ENCODE assay signal across 23 cellular contexts in the genomic region with DNA sequence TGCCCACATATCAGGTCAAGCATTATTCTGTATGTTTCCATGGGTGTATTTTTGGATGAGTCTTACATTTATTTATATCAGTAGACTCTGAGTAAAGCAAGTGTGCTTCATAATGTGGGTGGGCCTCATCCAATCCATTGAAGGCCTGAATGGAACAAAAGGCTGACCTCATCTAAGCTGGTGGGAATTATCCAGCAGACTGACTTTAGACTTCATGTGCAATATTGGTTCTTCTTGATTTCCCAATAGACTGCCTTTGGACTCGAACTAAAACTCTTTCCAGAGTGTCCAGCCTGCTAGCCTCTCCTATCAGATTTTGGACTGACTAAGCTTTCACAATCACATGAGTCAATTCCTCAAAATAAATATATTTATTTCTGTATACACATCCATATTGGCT.
A peak's percentile ranks its signal among the peaks of the same experiment; 100 is the strongest.
DNase-seq lines count a peak whose midpoint lies in the region; ATAC-seq, FAIRE-seq and TF ChIP-seq lines count a peak whose summit lies in the region.
"Had no signal": no experiment of that assay in that cellular context is flagged by ENCODE, and none has a peak within 500 bp of the region (broad histone marks: within the 10 kb centered on the region; RNA-seq: fewer than 3 reads in every experiment).

No MANE protein-coding gene starts in this region.

- in situ Hi-C loops in HepG2 (cut with HindIII; ENCODE audit: extremely low pct_ligation_motif_present, low pct_unique_long_range_greater_than_20kb) = no loop called here

- CTCF ChIA-PET in HepG2 (lab: Yijun Ruan, JAX; ENCODE audit: low intra/inter-chr PET ratio, low total read pairs) = no interaction called here

- TF ChIP-seq POLR2A in HepG2 (IDR thresholded peaks at IDR 0.05; ENCODE audit: insufficient read depth in 1 of 2, low read depth in 2 of 2, low read length in 2 of 2) = no peak

- no peak overlapping the region for H3K4me2 ChIP-seq in HepG2 (ENCODE audit: low read depth, low read length)
- H3K4me2 ChIP-seq: BLaER1 treated with 17β-estradiol and CSF1 and Interleukin-3, amounts not matched to agents 10 nM and 100 nM; PC-9 had no signal

- no peaks in the 10 kb centered on the region for H3K27me3 ChIP-seq in left ventricle myocardium inferior (ENCODE audit: low read depth)
- H3K27me3 ChIP-seq in HepG2 (ENCODE audit: control insufficient read depth in 1 of 2, insufficient read depth in 2 of 2, low read length in 2 of 2) = no peaks in the 10 kb centered on the region
- H3K27me3 ChIP-seq: BLaER1 treated with 17β-estradiol and CSF1 and Interleukin-3, amounts not matched to agents 10 nM and 100 nM had no signal

- no peak overlapping the region for H3K9ac ChIP-seq in HepG2 (ENCODE audit: insufficient read depth, low read depth, low read length)
- H3K9ac ChIP-seq: BLaER1 treated with 17β-estradiol and CSF1 and Interleukin-3, amounts not matched to agents 10 nM and 100 nM had no signal

- POLR2A ChIA-PET in HepG2 (lab: Yijun Ruan, JAX) = no interaction called here

- H3K27ac ChIP-seq in left ventricle myocardium inferior (replicated peaks) = no peak overlapping the region
- H3K27ac ChIP-seq in HepG2 (ENCODE audit: extremely low read length, insufficient read depth, low read length) = no peak overlapping the region
- H3K27ac ChIP-seq: BLaER1 treated with 17β-estradiol and CSF1 and Interleukin-3, amounts not matched to agents 10 nM and 100 nM; PC-9 had no signal

- no peak overlapping the region for H2AFZ ChIP-seq in HepG2 (ENCODE audit: low read length)
- H2AFZ ChIP-seq: PC-9 had no signal

- no peak for TF ChIP-seq CTCF in left ventricle myocardium inferior (IDR thresholded peaks at IDR 0.05; ENCODE audit: borderline replicate concordance)
- no peak for TF ChIP-seq CTCF in HepG2 (CRISPR knock-in tag; IDR thresholded peaks at IDR 0.05)

- H3K36me3 ChIP-seq in left ventricle myocardium inferior (no peaks in the 10 kb centered on the region), HepG2 (replicated peaks in 1 of 2; ENCODE audit: control insufficient read depth in 1 of 2, insufficient read depth in 2 of 2, low read length in 2 of 2) (no peaks in the 10 kb centered on the region)
- H3K36me3 ChIP-seq: BLaER1 treated with 17β-estradiol and CSF1 and Interleukin-3, amounts not matched to agents 10 nM and 100 nM had no signal

- H3K4me3 ChIP-seq in left ventricle myocardium inferior (no peak overlapping the region), HepG2 (replicated peaks in 1 of 3; ENCODE audit: insufficient read depth in 1 of 3, low read depth in 2 of 3, low read length in 3 of 3) (no peak overlapping the region)
- H3K4me3 ChIP-seq: BLaER1 treated with 17β-estradiol and CSF1 and Interleukin-3, amounts not matched to agents 10 nM and 100 nM; GM12878; PC-9 had no signal

- FAIRE-seq in HepG2 (lab: Jason Lieb, UNC) = no peak
- FAIRE-seq: A204.1, GM12878, GM18507 had no signal

- H3K79me2 ChIP-seq in HepG2 (ENCODE audit: insufficient read depth, low read length) = no peaks in the 10 kb centered on the region

- no TSS peak for BruUV-seq in HepG2 (replicated peaks; lab: Mats Ljungman, UMichigan)

- ATAC-seq in left ventricle myocardium superior (peak; percentile 56), HepG2 (peak; percentile 61), GM21381 (IDR thresholded peaks at IDR 0.05; ENCODE audit: unreplicated experiment) (no peak), GM19023 (IDR thresholded peaks at IDR 0.05; ENCODE audit: unreplicated experiment) (no peak)
- no peak for ATAC-seq in activated naive CD4-positive, alpha-beta T cell treated with anti-CD3 and anti-CD28 coated beads, Interleukin-2, amount 50 U/mL, for 72 hours
- ATAC-seq: GM12878 had no signal

- 0% methylated on average over 1 of the region's 1 CpG for WGBS in HepG2 (ENCODE audit: low lambda C conversion rate)

- no peaks in the 10 kb centered on the region for H3K9me3 ChIP-seq in left ventricle myocardium inferior (replicated peaks)
- no peaks in the 10 kb centered on the region for H3K9me3 ChIP-seq in HepG2 (ENCODE audit: low read length)
- H3K9me3 ChIP-seq: BLaER1 treated with 17β-estradiol and CSF1 and Interleukin-3, amounts not matched to agents 10 nM and 100 nM had no signal

- H3K36me3 Mint-ChIP-seq in activated naive CD4-positive, alpha-beta T cell treated with anti-CD3 and anti-CD28 coated beads, Interleukin-2, amount 50 U/mL, for 72 hours = no peaks in the 10 kb centered on the region
- H3K36me3 Mint-ChIP-seq: CD8-positive, alpha-beta memory T cell; IgD-negative memory B cell had no signal

- no peak overlapping the region for H3K27ac Mint-ChIP-seq in activated naive CD4-positive, alpha-beta T cell treated with anti-CD3 and anti-CD28 coated beads, Interleukin-2, amount 50 U/mL, for 72 hours
- H3K27ac Mint-ChIP-seq: CD8-positive, alpha-beta memory T cell; IgD-negative memory B cell had no signal

- no peak for TF ChIP-seq RAD21 in HepG2 (CRISPR knock-in tag; IDR thresholded peaks at IDR 0.05)

- no peaks in the 10 kb centered on the region for H4K20me1 ChIP-seq in HepG2 (ENCODE audit: insufficient read depth, low read length)
- H4K20me1 ChIP-seq: BLaER1 treated with 17β-estradiol and CSF1 and Interleukin-3, amounts not matched to agents 10 nM and 100 nM had no signal

- H3K4me1 ChIP-seq in left ventricle myocardium inferior (no peaks in the 10 kb centered on the region), HepG2 (ENCODE audit: insufficient read depth, low read length) (no peaks in the 10 kb centered on the region)
- H3K4me1 ChIP-seq: BLaER1 treated with 17β-estradiol and CSF1 and Interleukin-3, amounts not matched to agents 10 nM and 100 nM had no signal

- peaks cover 0 to 3% of the 10 kb centered on the region in 2 donors for H3K9me3 Mint-ChIP-seq in activated naive CD4-positive, alpha-beta T cell treated with anti-CD3 and anti-CD28 coated beads, Interleukin-2, amount 50 U/mL, for 72 hours
- H3K9me3 Mint-ChIP-seq: IgD-negative memory B cell had no signal

- intact Hi-C loops in left ventricle myocardium superior (cut with micrococcal nuclease) = no loop called here
- intact Hi-C loops in left ventricle myocardium inferior (cut with micrococcal nuclease) = no loop called here
- intact Hi-C loops in HepG2 (cut with micrococcal nuclease; ENCODE audit: unreplicated experiment) = no loop called here

- TF ChIP-seq EP300 in HepG2 (IDR thresholded peaks at IDR 0.05; ENCODE audit: low read depth in 2 of 2, low read length in 2 of 2) (no peak), HepG2 (CRISPR knock-in tag; IDR thresholded peaks at IDR 0.05; ENCODE audit: borderline replicate concordance) (no peak)

- DNase-seq in left ventricle myocardium superior = no peak
- DNase-seq in left ventricle myocardium inferior = no peak
- peak; percentile 92 for DNase-seq in fibroblast of peridontal ligament (ENCODE audit: extremely low read depth)
- DNase-seq in HepG2 (ENCODE audit: low spot score) = peak; percentile 33
- DNase-seq in NCI-H2227 (lab: John Stamatoyannopoulos, UW; ENCODE audit: unreplicated experiment) = no peak
- DNase-seq in activated naive CD4-positive, alpha-beta T cell treated with anti-CD3 and anti-CD28 coated beads, Interleukin-2, amount 50 U/mL, for 72 hours (ENCODE audit: low spot score in 2 of 2) = no peak
- DNase-seq: CD8-positive, alpha-beta memory T cell; DND-41; GDM1; GOT3; Kasumi-1; NCI-H1105 treated with DMSO at 0.1 percent for 48 hours; NCI-H187; NCI-H510A; NCI-H774; PC-9 had no signal

TF ChIP-seq in HepG2, 621 proteins besides CTCF, POLR2A, EP300 and RAD21:
- TF ChIP-seq HNF4A (CRISPR knock-in tag; IDR thresholded peaks at IDR 0.05) = 0 out of 2 replicates have a peak, but pooled peaks have one; percentile 5
- no peak for TF ChIP-seq ZNF337 (CRISPR knock-in tag; IDR thresholded peaks at IDR 0.05; ENCODE audit: borderline replicate concordance, low read depth)
- TF ChIP-seq CEBPB (IDR thresholded peaks at IDR 0.05; ENCODE audit: borderline replicate concordance, low read depth, low read length) = peak; percentile 48; the same call in 1 of the 2 replicates
- no peak for TF ChIP-seq TRIM24 (CRISPR knock-in tag; IDR thresholded peaks at IDR 0.05)

Comparison
In these comparisons a context has a peak if more than half of its experiments do, and no peak if none do; other contexts are left out.
1. ATAC-seq: peak in left ventricle myocardium superior (single experiment) and HepG2 (single experiment); none in GM21381 (single experiment), activated naive CD4-positive, alpha-beta T cell treated with anti-CD3 and anti-CD28 coated beads, Interleukin-2, amount 50 U/mL, for 72 hours (0 of 2) and GM19023 (single experiment).
2. DNase-seq: peak in fibroblast of peridontal ligament (single experiment) and HepG2 (single experiment); none in left ventricle myocardium superior (single experiment), left ventricle myocardium inferior (single experiment), NCI-H2227 (single experiment) and activated naive CD4-positive, alpha-beta T cell treated with anti-CD3 and anti-CD28 coated beads, Interleukin-2, amount 50 U/mL, for 72 hours (0 of 2).